In the genomic region with DNA sequence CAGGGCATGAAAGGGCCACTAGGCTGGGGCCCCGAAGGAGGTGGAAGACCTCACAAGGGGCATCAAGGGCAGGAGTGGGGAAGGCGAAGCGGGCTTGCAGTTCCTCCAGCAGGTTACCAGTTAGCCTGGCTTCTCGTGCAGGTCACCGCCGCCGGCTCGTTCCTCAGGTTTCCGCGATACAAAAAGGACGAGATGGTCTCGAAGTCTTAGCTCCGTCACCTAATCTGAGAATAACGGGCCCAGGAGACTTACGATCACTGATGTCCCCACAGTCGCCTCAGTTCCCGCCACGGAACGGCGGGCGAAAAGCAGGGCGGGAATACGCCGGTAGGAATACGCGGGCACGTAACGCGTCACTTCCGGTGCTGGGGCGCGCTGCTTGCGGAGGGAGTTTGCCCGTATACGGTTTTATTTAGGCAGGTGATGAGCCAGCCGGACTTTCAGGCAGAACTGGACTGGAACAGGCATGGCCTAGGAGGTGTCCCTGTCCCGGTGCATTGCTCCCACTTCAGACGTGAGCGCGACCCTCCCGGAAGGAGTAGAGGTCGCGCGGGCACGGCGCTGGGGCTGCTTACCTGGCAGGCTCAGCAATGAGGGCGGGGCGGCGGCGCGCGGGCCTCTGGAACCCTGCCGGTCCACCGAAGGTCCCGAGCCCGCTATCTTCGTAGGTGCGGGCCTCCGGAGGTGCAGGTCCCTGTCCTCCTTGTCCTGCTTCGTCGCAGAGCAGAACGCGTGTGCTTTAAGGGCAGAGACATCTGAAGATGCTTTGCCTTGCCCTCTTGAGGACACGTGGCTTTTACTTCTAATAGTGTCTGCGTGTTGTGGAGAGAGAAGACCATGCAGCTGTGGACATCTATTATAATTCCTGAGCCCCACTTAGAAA, we compare ENCODE assay signal across 8 cellular contexts. TPM values are rescaled to one million over a fixed set of nuclear protein-coding genes. Genes with fewer than 3 reads are reported as not detected.
DNase-seq lines count a peak whose midpoint lies in the region; TF ChIP-seq lines count a peak whose summit lies in the region.

A gene with protein sequence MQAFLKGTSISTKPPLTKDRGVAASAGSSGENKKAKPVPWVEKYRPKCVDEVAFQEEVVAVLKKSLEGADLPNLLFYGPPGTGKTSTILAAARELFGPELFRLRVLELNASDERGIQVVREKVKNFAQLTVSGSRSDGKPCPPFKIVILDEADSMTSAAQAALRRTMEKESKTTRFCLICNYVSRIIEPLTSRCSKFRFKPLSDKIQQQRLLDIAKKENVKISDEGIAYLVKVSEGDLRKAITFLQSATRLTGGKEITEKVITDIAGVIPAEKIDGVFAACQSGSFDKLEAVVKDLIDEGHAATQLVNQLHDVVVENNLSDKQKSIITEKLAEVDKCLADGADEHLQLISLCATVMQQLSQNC (minus strand): TSS at position 310 of the 883 bp plus-strand sequence. CDS start 1,769 bp downstream, outside the sequence.

- H3K4me3 ChIP-seq in LNCaP clone FGC (ENCODE audit: low read depth, low read length): peak within 1 kb of the TSS; percentile 98
- H3K4me3 ChIP-seq in fibroblast of villous mesenchyme (ENCODE audit: low read depth, low read length): peak within 1 kb of the TSS; percentile 82
- H3K4me3 ChIP-seq in neural cell (ENCODE audit: low read length): peak within 1 kb of the TSS; percentile 81
- H3K4me3 ChIP-seq in stomach: peak within 1 kb of the TSS; percentile 65 to 81 (median 72)

- TF ChIP-seq RAD21 in neural cell (conservative IDR thresholded peaks at IDR 0.05): no peak

- H3K27ac ChIP-seq in neural cell (ENCODE audit: low read length): peak within 1 kb of the TSS; percentile 87
- peak within 1 kb of the TSS; percentile 86 to 95 (median 93) for H3K27ac ChIP-seq in stomach

- peaks cover 11 to 26% (median 17%) of the 10 kb centered on the region in 4 donors for H3K4me1 ChIP-seq in stomach

- TF ChIP-seq EP300 in neural cell (conservative IDR thresholded peaks at IDR 0.05; ENCODE audit: poor library complexity, severe bottlenecking): peak; percentile 55
- TF ChIP-seq EP300 in stomach (IDR thresholded peaks at IDR 0.05): no peak

- H3K4me2 ChIP-seq in neural cell (ENCODE audit: low read length): peak within 1 kb of the TSS; percentile 87

- no peaks in the 10 kb centered on the region for H3K27me3 ChIP-seq in neural cell (ENCODE audit: insufficient read depth, low read depth, low read length)
- H3K27me3 ChIP-seq in stomach: no peaks in the 10 kb centered on the region

- TF ChIP-seq CTCF in LNCaP clone FGC (IDR thresholded peaks at IDR 0.05; ENCODE audit: control insufficient read depth, extremely low read depth, insufficient read depth) (no peak), fibroblast of villous mesenchyme (IDR thresholded peaks at IDR 0.05; ENCODE audit: insufficient read depth, low read depth, low read length) (no peak), neural cell (IDR thresholded peaks at IDR 0.05; ENCODE audit: poor library complexity, severe bottlenecking) (no peak), stomach (IDR thresholded peaks at IDR 0.05) (no peak)

- no peaks in the 10 kb centered on the region for H4K20me1 ChIP-seq in neural cell (ENCODE audit: insufficient read depth)

- intact Hi-C loops in stomach (cut with DNase I; ENCODE audit: low total_unique reads): no loop called here

- H3K79me2 ChIP-seq in neural cell (replicated peaks; ENCODE audit: insufficient read depth, low read length): peaks cover 14% of the 10 kb centered on the region

- H2AFZ ChIP-seq in neural cell (ENCODE audit: low read depth, low read length): peak within 1 kb of the TSS; percentile 77

- no peaks in the 10 kb centered on the region for H3F3A ChIP-seq in neural cell (ENCODE audit: insufficient read depth, low read length, poor library complexity, severe bottlenecking)

- 0% methylated on average over 32 to 65 of the region's 65 CpGs for WGBS in stomach, 5 donors

- no peak for TF ChIP-seq POLR2A in stomach (IDR thresholded peaks at IDR 0.05)

- no peaks in the 10 kb centered on the region for H3K9me2 ChIP-seq in neural cell (ENCODE audit: insufficient read depth, low read length)

- H3K36me3 ChIP-seq in neural cell (ENCODE audit: insufficient read depth, low read length) (no peaks in the 10 kb centered on the region), stomach (peaks cover 0 to 27% (median 19%) of the 10 kb centered on the region in 4 donors)

- H3K9me3 ChIP-seq in neural cell (ENCODE audit: low read length) (no peaks in the 10 kb centered on the region), stomach (no peaks in the 10 kb centered on the region)

- H3K9ac ChIP-seq in neural cell (ENCODE audit: low read length): peak within 1 kb of the TSS; percentile 89

- DNase-seq in EH (ENCODE audit: low read depth): peak; percentile 77
- peak; percentile 41 for DNase-seq in GOT3 (lab: John Stamatoyannopoulos, UW)
- peak; percentile 71 for DNase-seq in LNCaP clone FGC (ENCODE audit: low read depth)
- peak; percentile 86 for DNase-seq in SHP77 treated with DMSO at 0.1 percent for 48 hours (lab: John Stamatoyannopoulos, UW)
- peak; percentile 77 for DNase-seq in activated effector memory CD4-positive, alpha-beta T cell treated with Interleukin-2 at 50 U/mL for 16 hours
- DNase-seq in fibroblast of villous mesenchyme (ENCODE audit: low read depth): peak; percentile 60
- DNase-seq in stomach: peak; percentile 91

TF ChIP-seq in neural cell, 6 proteins besides CTCF, POLR2A, EP300 and RAD21:
- peak; percentile 54 for TF ChIP-seq SMC3 (conservative IDR thresholded peaks at IDR 0.05; ENCODE audit: poor library complexity)
- TF ChIP-seq TAF1 (IDR thresholded peaks at IDR 0.05; ENCODE audit: low read depth): peak; percentile 82
- TF ChIP-seq EZH2 (IDR thresholded peaks at IDR 0.05; ENCODE audit: borderline replicate concordance, insufficient read depth, low read length, poor library complexity, severe bottlenecking): no peak
- peak; percentile 93 for TF ChIP-seq MXI1 (conservative IDR thresholded peaks at IDR 0.05; ENCODE audit: poor library complexity, severe bottlenecking)
- TF ChIP-seq, protein P1, sequence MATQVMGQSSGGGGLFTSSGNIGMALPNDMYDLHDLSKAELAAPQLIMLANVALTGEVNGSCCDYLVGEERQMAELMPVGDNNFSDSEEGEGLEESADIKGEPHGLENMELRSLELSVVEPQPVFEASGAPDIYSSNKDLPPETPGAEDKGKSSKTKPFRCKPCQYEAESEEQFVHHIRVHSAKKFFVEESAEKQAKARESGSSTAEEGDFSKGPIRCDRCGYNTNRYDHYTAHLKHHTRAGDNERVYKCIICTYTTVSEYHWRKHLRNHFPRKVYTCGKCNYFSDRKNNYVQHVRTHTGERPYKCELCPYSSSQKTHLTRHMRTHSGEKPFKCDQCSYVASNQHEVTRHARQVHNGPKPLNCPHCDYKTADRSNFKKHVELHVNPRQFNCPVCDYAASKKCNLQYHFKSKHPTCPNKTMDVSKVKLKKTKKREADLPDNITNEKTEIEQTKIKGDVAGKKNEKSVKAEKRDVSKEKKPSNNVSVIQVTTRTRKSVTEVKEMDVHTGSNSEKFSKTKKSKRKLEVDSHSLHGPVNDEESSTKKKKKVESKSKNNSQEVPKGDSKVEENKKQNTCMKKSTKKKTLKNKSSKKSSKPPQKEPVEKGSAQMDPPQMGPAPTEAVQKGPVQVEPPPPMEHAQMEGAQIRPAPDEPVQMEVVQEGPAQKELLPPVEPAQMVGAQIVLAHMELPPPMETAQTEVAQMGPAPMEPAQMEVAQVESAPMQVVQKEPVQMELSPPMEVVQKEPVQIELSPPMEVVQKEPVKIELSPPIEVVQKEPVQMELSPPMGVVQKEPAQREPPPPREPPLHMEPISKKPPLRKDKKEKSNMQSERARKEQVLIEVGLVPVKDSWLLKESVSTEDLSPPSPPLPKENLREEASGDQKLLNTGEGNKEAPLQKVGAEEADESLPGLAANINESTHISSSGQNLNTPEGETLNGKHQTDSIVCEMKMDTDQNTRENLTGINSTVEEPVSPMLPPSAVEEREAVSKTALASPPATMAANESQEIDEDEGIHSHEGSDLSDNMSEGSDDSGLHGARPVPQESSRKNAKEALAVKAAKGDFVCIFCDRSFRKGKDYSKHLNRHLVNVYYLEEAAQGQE (IDR thresholded peaks at IDR 0.05; ENCODE audit: borderline replicate concordance): peak; percentile 63
- peak; percentile 94 for TF ChIP-seq POLR2AphosphoS5 (IDR thresholded peaks at IDR 0.05)

RNA-seq across cellular contexts. Expression of the gene that starts here (rescaled TPM):
- total RNA-seq in fibroblast of villous mesenchyme: 19.3 and 25.5 TPM in 2 replicates
- 85.2 and 91.1 TPM in 2 replicates for polyA plus RNA-seq in neural cell
- polyA minus RNA-seq in neural cell: 39.7 and 42.4 TPM in 2 replicates
- total RNA-seq in stomach: 100 to 1,000 TPM in 1 of 5 donors, 10 to 100 TPM in 2, 1 to 10 TPM in 1, not detected in 1; 3.2 to 121 (median 28.4) TPM
- 10 to 100 TPM; 13.1 to 25.2 (median 21.2) TPM for polyA plus RNA-seq in stomach

Comparison
In these comparisons a context has a peak if more than half of its experiments do, and no peak if none do; other contexts are left out.
1. Peak in every context shown above with its lines: DNase-seq, H3K4me3 ChIP-seq and H3K27ac ChIP-seq.
2. DNase-seq: peak in every context shown above with its lines; median percentile 91 in stomach; 86 in SHP77 treated with DMSO at 0.1 percent for 48 hours; 77 in EH; 77 in activated effector memory CD4-positive, alpha-beta T cell treated with Interleukin-2 at 50 U/mL for 16 hours; 71 in LNCaP clone FGC; 60 in fibroblast of villous mesenchyme; 41 in GOT3.